In the genomic region with DNA sequence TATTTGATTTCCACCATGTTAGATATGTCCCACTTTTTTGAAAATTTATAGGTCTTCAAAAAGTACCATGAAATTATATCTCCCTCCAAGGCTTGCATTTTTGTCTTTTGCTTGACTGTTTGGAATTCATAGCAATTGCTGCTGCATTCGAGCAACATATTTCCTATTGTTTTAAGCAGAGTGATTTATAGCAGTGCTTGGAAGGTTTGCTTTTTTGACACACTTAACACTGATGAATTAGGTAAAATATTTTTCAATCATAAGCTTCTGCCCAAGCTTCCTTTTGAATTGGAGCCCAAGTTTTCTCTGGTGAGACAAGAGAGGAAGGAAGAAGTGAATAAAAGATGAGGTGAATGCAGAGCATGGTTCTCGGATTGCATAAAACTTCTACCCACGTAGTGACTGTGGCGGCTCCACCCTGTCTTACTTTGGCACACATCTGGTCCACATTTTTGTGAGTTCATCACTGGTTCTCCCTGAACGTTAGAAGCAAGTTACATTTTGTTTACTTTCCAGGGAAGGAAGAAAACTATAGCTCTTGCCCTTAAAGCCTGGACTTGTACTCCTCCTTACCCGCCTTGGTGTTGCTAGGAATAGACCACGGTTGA, we compare ENCODE assay signal across 24 cellular contexts.
"Had no signal": no experiment of that assay in that cellular context is flagged by ENCODE, and none has a peak within 500 bp of the region (broad histone marks: within the 10 kb centered on the region; RNA-seq: fewer than 3 reads in every experiment).

No MANE protein-coding gene starts in this region.

- H3K4me1 Mint-ChIP-seq: activated CD4-positive, alpha-beta memory T cell treated with anti-CD3 and anti-CD28 coated beads, Interleukin-2, amount 10 ng/mL, durations not matched to agents 7 days and 5 days; activated CD4-positive, alpha-beta T cell treated with anti-CD3 and anti-CD28 coated beads, Interleukin-2, amount 10 ng/mL, durations not matched to agents 7 days and 5 days; activated naive CD4-positive, alpha-beta T cell treated with anti-CD3 and anti-CD28 coated beads, Interleukin-2, amount 10 ng/mL, durations not matched to agents 7 days and 5 days; activated naive CD8-positive, alpha-beta T cell treated with anti-CD3 and anti-CD28 coated beads for 36 hours; central memory CD8-positive, alpha-beta T cell; WTC11 had no signal

- H3K9me3 ChIP-seq: Peyer's patch, SJSA1 had no signal

- ATAC-seq: activated T-cell treated with anti-CD3 and anti-CD28 coated beads, Interleukin-2, amount 50 U/mL, for 72 hours; SK-N-SH treated with all-trans-retinoic acid at 6 μM for 48 hours; WTC11 had no signal

- DNase-seq: activated CD4-positive, alpha-beta memory T cell treated with anti-CD3 and anti-CD28 coated beads, Interleukin-2, amount 10 ng/mL, durations not matched to agents 7 days and 5 days; activated CD4-positive, alpha-beta T cell treated with anti-CD3 and anti-CD28 coated beads, Interleukin-2, amount 10 ng/mL, durations not matched to agents 7 days and 5 days; activated CD4-positive, CD25-positive, alpha-beta regulatory T cell treated with anti-CD3 and anti-CD28 coated beads, Interleukin-2, amount 50 U/mL, for 72 hours; activated gamma-delta T cell treated with Interleukin-2 at 50 U/mL for 16 hours; activated naive CD4-positive, alpha-beta T cell treated with anti-CD3 and anti-CD28 coated beads, Interleukin-2, amount 10 ng/mL, durations not matched to agents 7 days and 5 days; activated naive CD8-positive, alpha-beta T cell treated with anti-CD3 and anti-CD28 coated beads for 36 hours; activated T-cell treated with anti-CD3 and anti-CD28 coated beads, Interleukin-2, amount 50 U/mL, for 72 hours; anterior cingulate cortex; MM.1S; NCI-H1105 treated with DMSO at 0.1 percent for 48 hours; NCI-H1436 treated with DMSO at 0.1 percent for 48 hours; NCI-H187; NCI-H510A treated with DMSO at 0.1 percent for 48 hours; NCI-H69; NK-92 treated with Interleukin-12 subunit alpha and Interleukin-12 subunit beta, amount 100 ng/mL, for 24 hours; Peyer's patch; SHP77; SW 1271 had no signal

- H3K4me3 Mint-ChIP-seq: activated CD4-positive, alpha-beta memory T cell treated with anti-CD3 and anti-CD28 coated beads, Interleukin-2, amount 10 ng/mL, durations not matched to agents 7 days and 5 days; activated CD4-positive, alpha-beta T cell treated with anti-CD3 and anti-CD28 coated beads, Interleukin-2, amount 10 ng/mL, durations not matched to agents 7 days and 5 days; activated naive CD4-positive, alpha-beta T cell treated with anti-CD3 and anti-CD28 coated beads, Interleukin-2, amount 10 ng/mL, durations not matched to agents 7 days and 5 days; activated naive CD8-positive, alpha-beta T cell treated with anti-CD3 and anti-CD28 coated beads for 36 hours; activated T-cell treated with anti-CD3 and anti-CD28 coated beads, Interleukin-2, amount 50 U/mL, for 72 hours; central memory CD8-positive, alpha-beta T cell; WTC11 had no signal

- H3K36me3 Mint-ChIP-seq: activated naive CD4-positive, alpha-beta T cell treated with anti-CD3 and anti-CD28 coated beads, Interleukin-2, amount 10 ng/mL, durations not matched to agents 7 days and 5 days; activated naive CD8-positive, alpha-beta T cell treated with anti-CD3 and anti-CD28 coated beads for 36 hours; WTC11 had no signal

- H3K27me3 Mint-ChIP-seq: activated CD4-positive, alpha-beta memory T cell treated with anti-CD3 and anti-CD28 coated beads, Interleukin-2, amount 10 ng/mL, durations not matched to agents 7 days and 5 days; activated CD4-positive, alpha-beta T cell treated with anti-CD3 and anti-CD28 coated beads, Interleukin-2, amount 10 ng/mL, durations not matched to agents 7 days and 5 days; activated naive CD4-positive, alpha-beta T cell treated with anti-CD3 and anti-CD28 coated beads, Interleukin-2, amount 10 ng/mL, durations not matched to agents 7 days and 5 days; activated naive CD8-positive, alpha-beta T cell treated with anti-CD3 and anti-CD28 coated beads for 36 hours; central memory CD8-positive, alpha-beta T cell had no signal

- H3K4me1 ChIP-seq: Peyer's patch, SJSA1 had no signal

- H3K27ac ChIP-seq: KMS-11, Peyer's patch, SJSA1 had no signal

- H3K27me3 ChIP-seq: Peyer's patch, SJSA1 had no signal

- H3K27ac Mint-ChIP-seq: activated CD4-positive, alpha-beta memory T cell treated with anti-CD3 and anti-CD28 coated beads, Interleukin-2, amount 10 ng/mL, durations not matched to agents 7 days and 5 days; activated CD4-positive, alpha-beta T cell treated with anti-CD3 and anti-CD28 coated beads, Interleukin-2, amount 10 ng/mL, durations not matched to agents 7 days and 5 days; activated naive CD4-positive, alpha-beta T cell treated with anti-CD3 and anti-CD28 coated beads, Interleukin-2, amount 10 ng/mL, durations not matched to agents 7 days and 5 days; activated naive CD8-positive, alpha-beta T cell treated with anti-CD3 and anti-CD28 coated beads for 36 hours; activated T-cell treated with anti-CD3 and anti-CD28 coated beads, Interleukin-2, amount 50 U/mL, for 72 hours; activated T-helper 2 cell treated with anti-CD3 and anti-CD28 coated beads, Interferon-gamma antibody, Interleukin-2, Interleukin-4, amounts not matched to agents 10 μg/mL and 5 μg/mL and 100 μg/mL, durations not matched to agents 14 hours and 24 hours and 36 hours; WTC11 had no signal

- H3K36me3 ChIP-seq: Peyer's patch, SJSA1 had no signal

- H3K9me3 Mint-ChIP-seq: activated CD4-positive, alpha-beta memory T cell treated with anti-CD3 and anti-CD28 coated beads, Interleukin-2, amount 10 ng/mL, durations not matched to agents 7 days and 5 days; activated CD4-positive, alpha-beta T cell treated with anti-CD3 and anti-CD28 coated beads, Interleukin-2, amount 10 ng/mL, durations not matched to agents 7 days and 5 days; activated naive CD4-positive, alpha-beta T cell treated with anti-CD3 and anti-CD28 coated beads, Interleukin-2, amount 10 ng/mL, durations not matched to agents 7 days and 5 days; activated naive CD8-positive, alpha-beta T cell treated with anti-CD3 and anti-CD28 coated beads for 36 hours; activated T-helper 2 cell treated with anti-CD3 and anti-CD28 coated beads, Interferon-gamma antibody, Interleukin-2, Interleukin-4, amounts not matched to agents 10 μg/mL and 5 μg/mL and 100 μg/mL, durations not matched to agents 14 hours and 24 hours and 36 hours; WTC11 had no signal

- H3K4me3 ChIP-seq: Peyer's patch, SJSA1 had no signal
